Comparison of ENCODE assay signal across 10 cellular contexts in genomic region chr9:35695801-35696420, GRCh38. TPM values are rescaled to one million over a fixed set of nuclear protein-coding genes. Genes with fewer than 3 reads are reported as not detected.
A peak's percentile ranks its signal among the peaks of the same experiment; 100 is the strongest.
DNase-seq lines count a peak whose midpoint lies in the region; ATAC-seq, FAIRE-seq and TF ChIP-seq lines count a peak whose summit lies in the region.
"Had no signal": no experiment of that assay in that cellular context is flagged by ENCODE, and none has a peak within 500 bp of the region (broad histone marks: within the 10 kb centered on the region; RNA-seq: fewer than 3 reads in every experiment).

No MANE protein-coding gene starts in this region.

- H3K4me2 ChIP-seq in PC-3 (ENCODE audit: low read length), result no peak overlapping the region; the same call in 1 of the 2 replicates

- POLR2A ChIA-PET in PC-3 (lab: Charles Lee; ENCODE audit: unreplicated experiment), result interaction anchor here (1.0 kb wide), 1 partner anchor 53 kb away, joined by 3 read pairs; the partner anchor contains the start of genes GBA2 and RGP1

- TF ChIP-seq CTCF in PC-3 (conservative IDR thresholded peaks at IDR 0.05; ENCODE audit: low read depth, low read length) (no peak), bronchial epithelial cell (IDR thresholded peaks at IDR 0.05; ENCODE audit: insufficient read depth, low read length, severe bottlenecking) (no peak), thyroid gland (IDR thresholded peaks at IDR 0.05) (no peak)

- H3F3A ChIP-seq in PC-3 (ENCODE audit: low read length, unreplicated experiment), result no peaks in the 10 kb centered on the region

- H2AFZ ChIP-seq in PC-3 (ENCODE audit: low read length), result no peak overlapping the region

- H3K9me3 ChIP-seq in PC-3 (ENCODE audit: low read length) (no peaks in the 10 kb centered on the region), muscle layer of duodenum (ENCODE audit: control insufficient read depth in 1 of 2, low read length in 2 of 2) (no peaks in the 10 kb centered on the region), thyroid gland (no peaks in the 10 kb centered on the region)
- H3K9me3 ChIP-seq: ovary had no signal

- peaks cover 18% of the 10 kb centered on the region for H3K4me1 ChIP-seq in PC-3 (ENCODE audit: insufficient read depth, low read length)
- H3K4me1 ChIP-seq in muscle layer of duodenum (ENCODE audit: control insufficient read depth in 1 of 2, insufficient read depth in 2 of 2, low read length in 2 of 2), result peaks cover 0 to 8% of the 10 kb centered on the region in 2 donors
- H3K4me1 ChIP-seq in thyroid gland, result peaks cover 12 to 17% of the 10 kb centered on the region in 2 donors

- BruUV-seq in PC-3 (replicated peaks; lab: Mats Ljungman, UMichigan), result no TSS peak

- no peaks in the 10 kb centered on the region for H3K9me2 ChIP-seq in PC-3 (replicated peaks; ENCODE audit: low read length)

- H3K4me3 ChIP-seq in PC-3 (ENCODE audit: low read length) (no peak overlapping the region), bronchial epithelial cell (ENCODE audit: low read depth, low read length) (no peak overlapping the region), muscle layer of duodenum (ENCODE audit: low read depth in 1 of 2, low read length in 2 of 2) (no peak overlapping the region), thyroid gland (replicated peaks in 1 of 3) (no peak overlapping the region)
- H3K4me3 ChIP-seq: ovary had no signal

- H3K27me3 ChIP-seq in PC-3 (ENCODE audit: low read length), result no peaks in the 10 kb centered on the region
- no peaks in the 10 kb centered on the region for H3K27me3 ChIP-seq in bronchial epithelial cell (ENCODE audit: control insufficient read depth, insufficient read depth, low read length)
- H3K27me3 ChIP-seq in muscle layer of duodenum (ENCODE audit: low read depth, low read length), result no peaks in the 10 kb centered on the region
- no peaks in the 10 kb centered on the region for H3K27me3 ChIP-seq in thyroid gland
- H3K27me3 ChIP-seq: ovary had no signal

- ATAC-seq in PC-3, result peak; percentile 87
- ATAC-seq in GM18858 (IDR thresholded peaks at IDR 0.05; ENCODE audit: unreplicated experiment), result no peak
- ATAC-seq in HG03108 (IDR thresholded peaks at IDR 0.05; ENCODE audit: unreplicated experiment), result no peak
- no peak for ATAC-seq in GM21390 (IDR thresholded peaks at IDR 0.05; ENCODE audit: unreplicated experiment)

- H3K27ac ChIP-seq in PC-3 (ENCODE audit: low read length) (peak overlapping the region; percentile 73), muscle layer of duodenum (ENCODE audit: low read length) (peak overlapping the region; percentile 67), thyroid gland (peak overlapping the region; percentile 64 to 91 (median 86))
- H3K27ac ChIP-seq: ovary had no signal

- H4K20me1 ChIP-seq in PC-3 (ENCODE audit: low read length), result no peaks in the 10 kb centered on the region

- TF ChIP-seq POLR2A in thyroid gland (IDR thresholded peaks at IDR 0.05), result no peak

- DNase-seq in PC-3, result peak; percentile 71
- peak; percentile 69 for DNase-seq in bronchial epithelial cell (ENCODE audit: low read depth)
- DNase-seq in thyroid gland, result no peak
- DNase-seq: cortex of kidney had no signal

- CTCF ChIA-PET in PC-3 (lab: Charles Lee), result interaction anchor here (1.2 kb wide), 2 partner anchors 35 to 36 kb away, joined by 3 to 5 read pairs; partner anchors contain the start of genes CREB3 and TLN1

- H3K36me3 ChIP-seq in PC-3 (ENCODE audit: low read depth, low read length) (peaks cover 19% of the 10 kb centered on the region), bronchial epithelial cell (ENCODE audit: control insufficient read depth, insufficient read depth, low read length) (peaks cover 27% of the 10 kb centered on the region), muscle layer of duodenum (ENCODE audit: control insufficient read depth in 1 of 2, insufficient read depth in 2 of 2, low read length in 2 of 2) (peaks cover 45 to 48% of the 10 kb centered on the region in 2 donors), thyroid gland (peaks cover 38 to 43% of the 10 kb centered on the region in 2 donors)
- H3K36me3 ChIP-seq: ovary had no signal

- intact Hi-C loops in PC-3 (cut with micrococcal nuclease), result loop anchor here (5.0 kb wide), 1 partner anchor 39 kb away; the partner anchor contains the start of genes CCDC107 and RMRP
- intact Hi-C loops in thyroid gland (cut with DNase I), result no loop called here

- no peaks in the 10 kb centered on the region for H3K79me2 ChIP-seq in PC-3 (ENCODE audit: low read length)

- no peak for FAIRE-seq in bronchial epithelial cell (lab: Jason Lieb, UNC)

- H3K9ac ChIP-seq in PC-3 (ENCODE audit: low read length), result peak overlapping the region; percentile 35; the same call in 1 of the 2 replicates

- 98 to 100% methylated on average over 3 of the region's 3 CpGs for WGBS in thyroid gland, 2 donors

RNA-seq across cellular contexts. Expression of gene TPM2, which starts 6.2 kb away (rescaled TPM):
- total RNA-seq in PC-3 (2014; rRNA removed) (7.0 and 10.4 TPM in 2 replicates), bronchial epithelial cell (46.1 and 57.7 TPM in 2 replicates), thyroid gland (10 to 100 TPM; 45.4 to 79.6 (median 72.2) TPM)

RNA-seq across cellular contexts. Expression of gene CA9, which starts 22.2 kb away (rescaled TPM):
- total RNA-seq in PC-3 (2014; rRNA removed) (7.7 and 11.2 TPM in 2 replicates), bronchial epithelial cell (3.2 and 28.5 TPM in 2 replicates), thyroid gland (not detected)
- total RNA-seq: CD4-positive, CD25-positive, alpha-beta regulatory T cell had no signal

RNA-seq across cellular contexts. Expression of gene ARHGEF39, which starts 30.9 kb away (rescaled TPM):
- total RNA-seq in PC-3 (2014; rRNA removed) (2.6 and 4.1 TPM in 2 replicates), bronchial epithelial cell (0.13 and 0.79 TPM in 2 replicates), thyroid gland (under 1 TPM in 3 of 4 donors, not detected in 1; 0.27 to 0.45 (median 0.42) TPM)

RNA-seq across cellular contexts. Expression of gene TLN1, which starts 36.1 kb away (rescaled TPM):
- 118 and 153 TPM in 2 replicates for total RNA-seq in PC-3 (2014; rRNA removed)
- total RNA-seq in bronchial epithelial cell, result 71.0 and 79.0 TPM in 2 replicates
- total RNA-seq in thyroid gland, result 100 to 1,000 TPM; 142 to 245 (median 184) TPM

RNA-seq across cellular contexts. Expression of gene CREB3, which starts 36.6 kb away (rescaled TPM):
- total RNA-seq in PC-3 (2014; rRNA removed) (34.8 and 47.1 TPM in 2 replicates), bronchial epithelial cell (45.4 and 57.9 TPM in 2 replicates), thyroid gland (10 to 100 TPM; 44.9 to 73.0 (median 51.3) TPM)

Comparison
In these comparisons a context has a peak if more than half of its experiments do, and no peak if none do; other contexts are left out.
1. DNase-seq: peak in PC-3 (single experiment) and bronchial epithelial cell (single experiment); none in thyroid gland (0 of 2).
2. Peak in every context shown above with its lines, with median percentiles within 50 percentile points of each other: H3K27ac ChIP-seq.